Comparison of ENCODE assay signal across 16 cellular contexts in genomic region chr2:100831831-100832230, GRCh38. TPM values are rescaled to one million over a fixed set of nuclear protein-coding genes. Genes with fewer than 3 reads are reported as not detected.
DNase-seq lines count a peak whose midpoint lies in the region; ATAC-seq and TF ChIP-seq lines count a peak whose summit lies in the region.
"Had no signal": no experiment of that assay in that cellular context is flagged by ENCODE, and none has a peak within 500 bp of the region (broad histone marks: within the 10 kb centered on the region; RNA-seq: fewer than 3 reads in every experiment).

No MANE protein-coding gene starts in this region.

- WGBS in psoas muscle, 3 donors, result 84 to 95% (median 86%) methylated on average over 4 of the region's 4 CpGs

- H3K27me3 ChIP-seq in MG63, result no peaks in the 10 kb centered on the region
- no peaks in the 10 kb centered on the region for H3K27me3 ChIP-seq in foreskin keratinocyte
- H3K27me3 ChIP-seq in psoas muscle (ENCODE audit: insufficient read depth in 3 of 3, low read length in 2 of 3), result no peaks in the 10 kb centered on the region
- H3K27me3 ChIP-seq: BE2C had no signal

- H3K4me1 ChIP-seq in foreskin keratinocyte (no peaks in the 10 kb centered on the region), psoas muscle (peaks cover 24% of the 10 kb centered on the region)
- H3K4me1 ChIP-seq: BE2C had no signal

- intact Hi-C loops in psoas muscle (cut with DNase I), result loop anchor here in 1 of 2 donors (5.0 kb wide), 1 partner anchor 105 kb away; no protein-coding TSS in a partner anchor

- H3K36me3 ChIP-seq in MG63 (no peaks in the 10 kb centered on the region), psoas muscle (ENCODE audit: insufficient read depth in 1 of 2, low read depth in 1 of 2) (no peaks in the 10 kb centered on the region)
- H3K36me3 ChIP-seq: BE2C had no signal

- H3K4me3 ChIP-seq in MG63 (no peak overlapping the region), psoas muscle (no peak overlapping the region)

- H3K9me3 ChIP-seq in MG63 (peaks cover 2% of the 10 kb centered on the region; the same call in 1 of the 2 replicates), psoas muscle (no peaks in the 10 kb centered on the region)
- H3K9me3 ChIP-seq: BE2C had no signal

- TF ChIP-seq CTCF in foreskin keratinocyte (conservative IDR thresholded peaks at IDR 0.05) (no peak), psoas muscle (IDR thresholded peaks at IDR 0.05) (no peak)

- DNase-seq in MG63 (peak; percentile 5), foreskin keratinocyte (peak; percentile 48 to 62), psoas muscle (peak in 1 of 2 donors; percentile 59), SKM-1 (lab: John Stamatoyannopoulos, UW; ENCODE audit: unreplicated experiment) (no peak)
- no peak for DNase-seq in central memory CD4-positive, alpha-beta T cell
- DNase-seq: BE2C; CD4-positive, alpha-beta memory T cell; DMS79 treated with DMSO at 0.1 percent for 48 hours; GDM1; H7; KG1; NCI-H1092 treated with DMSO at 0.1 percent for 48 hours; NCI-H1930; NCI-H524 had no signal

- H3K27ac ChIP-seq in foreskin keratinocyte (no peak overlapping the region), psoas muscle (no peak overlapping the region)

- ATAC-seq in SK-N-SH treated with all-trans-retinoic acid at 6 μM for 48 hours (peak; percentile 51), foreskin keratinocyte (no peak), psoas muscle (peak in 3 of 4 donors; percentile 6 to 34 (median 31)), GM18517 (IDR thresholded peaks at IDR 0.05; ENCODE audit: unreplicated experiment) (no peak)

TF ChIP-seq in SK-N-SH treated with all-trans-retinoic acid at 6 μM for 48 hours, 23 proteins besides CTCF, POLR2A, EP300 and RAD21:
- TF ChIP-seq SNAI2 (CRISPR knock-in tag; IDR thresholded peaks at IDR 0.05) (no peak), RARB (CRISPR knock-in tag; IDR thresholded peaks at IDR 0.05) (no peak)

RNA-seq across cellular contexts. Expression of gene NPAS2, which starts 11.9 kb away (rescaled TPM):
- 0.07 and 0.16 TPM in 2 replicates for total RNA-seq in MG63 (2014; rRNA removed; shearing (Covaris generic); ENCODE audit: low replicate concordance)
- total RNA-seq in foreskin keratinocyte, result 14.6 and 18.9 TPM in 2 replicates
- polyA plus RNA-seq in foreskin keratinocyte, result 11.2 and 15.8 TPM in 2 replicates
- total RNA-seq in psoas muscle, result 10 to 100 TPM in 3 of 4 donors, 1 to 10 TPM in 1; 8.7 to 42.7 (median 16.9) TPM
- polyA plus RNA-seq in psoas muscle, result 10 to 100 TPM in 2 of 3 donors, 1 to 10 TPM in 1; 8.5 to 56.2 (median 17.3) TPM

Comparison
In these comparisons a context has a peak if more than half of its experiments do, and no peak if none do; other contexts are left out.
1. DNase-seq: peak in MG63 (single experiment) and foreskin keratinocyte (2 of 2); none in SKM-1 (single experiment) and central memory CD4-positive, alpha-beta T cell (single experiment).
2. ATAC-seq: peak in SK-N-SH treated with all-trans-retinoic acid at 6 μM for 48 hours (single experiment) and psoas muscle (3 of 4); none in foreskin keratinocyte (single experiment) and GM18517 (single experiment).